In the genomic region with DNA sequence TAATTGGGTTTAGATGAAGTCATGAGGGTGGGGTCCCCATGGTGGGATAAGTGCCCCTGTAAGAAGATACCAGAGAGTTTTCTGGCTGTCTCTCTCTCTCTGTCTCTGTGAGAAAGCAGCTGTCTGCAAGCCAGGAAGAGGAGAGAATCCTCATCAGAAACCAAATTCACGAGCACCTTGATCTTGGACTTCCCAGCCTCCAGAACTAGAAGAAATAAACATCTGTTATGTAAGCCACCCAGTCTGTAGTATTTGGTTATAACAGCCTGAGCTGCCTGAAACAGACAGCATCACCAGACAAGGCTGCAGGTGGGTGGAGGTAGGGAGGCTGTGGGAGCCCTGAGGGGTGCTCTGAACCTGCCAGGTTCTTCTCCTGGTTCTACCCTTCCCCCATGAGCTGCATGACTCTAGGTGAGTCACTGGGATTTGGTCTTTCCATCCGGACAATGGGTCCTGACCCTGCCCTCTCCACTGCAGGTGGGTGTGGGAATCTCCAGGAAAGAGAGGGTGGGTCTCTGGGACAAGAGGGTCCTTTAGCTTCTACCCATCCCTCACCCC, we compare ENCODE assay signal across 12 cellular contexts.
"Had no signal": no experiment of that assay in that cellular context is flagged by ENCODE, and none has a peak within 500 bp of the region (broad histone marks: within the 10 kb centered on the region; RNA-seq: fewer than 3 reads in every experiment).

No MANE protein-coding gene starts in this region.

- H3K27ac ChIP-seq: body of pancreas, pancreas had no signal

- H3K4me1 ChIP-seq: body of pancreas, pancreas had no signal

- DNase-seq: activated CD4-positive, alpha-beta T cell treated with anti-CD3 and anti-CD28 coated beads, Interleukin-2, amount 10 ng/mL, durations not matched to agents 7 days and 5 days; amygdala; body of pancreas; mucosa of descending colon; pancreas; T-helper 2 cell; trophoblast cell had no signal

- H3K4me3 ChIP-seq: body of pancreas, mucosa of descending colon, pancreas had no signal

- H3K27me3 ChIP-seq: body of pancreas, pancreas had no signal

- H3K36me3 ChIP-seq: pancreas had no signal

- H3K9me3 ChIP-seq: body of pancreas, pancreas had no signal

- ATAC-seq: body of pancreas; left lobe of liver; mucosa of descending colon; naive thymus-derived CD4-positive, alpha-beta T cell; pancreas; stimulated activated memory B cell treated with anti-CD40 and anti-IgM and Interleukin-4, amounts not matched to agents 10 μg/mL and 1 μg/mL and 100 μg/mL, for 72 hours had no signal

- FAIRE-seq: islet of Langerhans, pancreas, TTC549 had no signal
